Comparison of ENCODE assay signal across 37 cellular contexts in the genomic region with DNA sequence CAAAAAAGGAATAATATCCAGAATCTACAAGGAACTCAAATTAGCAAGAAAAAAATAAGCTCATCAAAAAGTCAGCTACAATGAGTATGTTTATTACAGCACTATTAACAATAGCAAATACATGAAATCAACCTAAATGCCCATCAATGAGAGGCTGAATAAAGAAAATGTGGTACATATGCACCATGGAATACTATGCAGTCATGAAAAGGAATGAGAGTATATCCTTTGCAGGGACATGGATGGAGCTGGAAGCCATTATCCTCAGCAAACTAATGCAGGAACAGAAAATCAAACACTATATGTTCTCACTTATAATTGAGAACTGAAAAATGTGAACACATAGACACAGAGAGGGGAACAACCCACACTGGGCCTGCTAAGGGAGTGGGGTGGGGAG.
"Had no signal": no experiment of that assay in that cellular context is flagged by ENCODE, and none has a peak within 500 bp of the region (broad histone marks: within the 10 kb centered on the region; RNA-seq: fewer than 3 reads in every experiment).

No MANE protein-coding gene starts in this region.

- H3K27ac ChIP-seq: adrenal gland, cardiac muscle cell, VCaP had no signal

- H3K9me3 Mint-ChIP-seq: activated CD8-positive, alpha-beta T cell treated with anti-CD3 and anti-CD28 coated beads for 36 hours; activated T-helper 1 cell treated with anti-CD3 and anti-CD28 coated beads, Interleukin-12 subunit alpha, Interleukin-12 subunit beta, Interleukin-2, Interleukin-4 antibody, amounts not matched to agents 30 ng/mL and 10 ng/mL and 1 ng/mL, durations not matched to agents 14 hours and 24 hours and 36 hours had no signal

- H3K9me3 ChIP-seq: adrenal gland had no signal

- FAIRE-seq: bronchial epithelial cell, TTC549 had no signal

- H3K4me1 Mint-ChIP-seq: activated B cell treated with CpG ODN at 0.5 μM for 24 hours; activated CD4-positive, alpha-beta T cell treated with anti-CD3 and anti-CD28 coated beads, Interleukin-2, amount 10 ng/mL, durations not matched to agents 24 days and 14 days; activated naive CD8-positive, alpha-beta T cell treated with anti-CD3 and anti-CD28 coated beads for 36 hours; activated T-helper 17 cell treated with anti-CD3 and anti-CD28 coated beads, Interleukin-2, amount 50 U/mL, for 72 hours; brain; central memory CD8-positive, alpha-beta T cell had no signal

- H3K36me3 ChIP-seq: adrenal gland, cardiac muscle cell had no signal

- H3K4me3 Mint-ChIP-seq: activated B cell treated with CpG ODN at 0.5 μM for 24 hours; activated CD4-positive, alpha-beta memory T cell treated with anti-CD3 and anti-CD28 coated beads for 36 hours; activated CD4-positive, alpha-beta T cell treated with anti-CD3 and anti-CD28 coated beads, Interleukin-2, amount 10 ng/mL, durations not matched to agents 24 days and 14 days; activated CD8-positive, alpha-beta T cell treated with anti-CD3 and anti-CD28 coated beads for 36 hours; activated naive CD4-positive, alpha-beta T cell treated with anti-CD3 and anti-CD28 coated beads for 36 hours; activated naive CD8-positive, alpha-beta T cell treated with anti-CD3 and anti-CD28 coated beads for 36 hours; activated T-cell treated with anti-CD3 and anti-CD28 coated beads, Interleukin-2, amount 50 U/mL, for 4 hours; activated T-cell treated with anti-CD3 and anti-CD28 coated beads, Interleukin-2, amount 50 U/mL, for 72 hours; activated T-helper 1 cell treated with anti-CD3 and anti-CD28 coated beads, Interleukin-12 subunit alpha, Interleukin-12 subunit beta, Interleukin-2, Interleukin-4 antibody, amounts not matched to agents 30 ng/mL and 10 ng/mL and 1 ng/mL, durations not matched to agents 14 hours and 24 hours and 36 hours; activated T-helper 17 cell treated with anti-CD3 and anti-CD28 coated beads, Interleukin-2, amount 50 U/mL, for 72 hours; brain; central memory CD8-positive, alpha-beta T cell; T-helper 1 cell treated with Interleukin-12 subunit alpha and Interleukin-12 subunit beta and Interleukin-4 antibody, amounts not matched to agents 30 μg/mL and 1 μg/mL, for 36 hours; T-helper 2 cell treated with Interferon-gamma antibody and Interleukin-4, amounts not matched to agents 5 μg/mL and 100 μg/mL, for 36 hours had no signal

- H3K27ac Mint-ChIP-seq: activated B cell treated with CpG ODN at 0.5 μM for 24 hours; activated CD4-positive, alpha-beta memory T cell treated with anti-CD3 and anti-CD28 coated beads for 36 hours; activated CD4-positive, alpha-beta T cell treated with anti-CD3 and anti-CD28 coated beads, Interleukin-2, amount 10 ng/mL, durations not matched to agents 24 days and 14 days; activated CD8-positive, alpha-beta T cell treated with anti-CD3 and anti-CD28 coated beads for 36 hours; activated naive CD4-positive, alpha-beta T cell treated with anti-CD3 and anti-CD28 coated beads for 36 hours; activated naive CD4-positive, alpha-beta T cell treated with anti-CD3 and anti-CD28 coated beads, Interleukin-2, amount 50 U/mL, for 72 hours; activated naive CD8-positive, alpha-beta T cell treated with anti-CD3 and anti-CD28 coated beads for 36 hours; activated T-cell treated with anti-CD3 and anti-CD28 coated beads, Interleukin-2, amount 50 U/mL, for 72 hours; activated T-helper 1 cell treated with anti-CD3 and anti-CD28 coated beads, Interleukin-12 subunit alpha, Interleukin-12 subunit beta, Interleukin-2, Interleukin-4 antibody, amounts not matched to agents 30 ng/mL and 10 ng/mL and 1 ng/mL, durations not matched to agents 14 hours and 24 hours and 36 hours; activated T-helper 17 cell treated with anti-CD3 and anti-CD28 coated beads, Interleukin-2, amount 50 U/mL, for 72 hours; brain; T-helper 1 cell treated with Interleukin-12 subunit alpha and Interleukin-12 subunit beta and Interleukin-4 antibody, amounts not matched to agents 30 μg/mL and 1 μg/mL, for 36 hours; T-helper 2 cell treated with Interferon-gamma antibody and Interleukin-4, amounts not matched to agents 5 μg/mL and 100 μg/mL, for 36 hours had no signal

- H3K4me1 ChIP-seq: adrenal gland had no signal

- H3K27me3 Mint-ChIP-seq: activated B cell treated with CpG ODN at 0.5 μM for 24 hours; activated CD4-positive, alpha-beta memory T cell treated with anti-CD3 and anti-CD28 coated beads for 36 hours; activated CD4-positive, alpha-beta T cell treated with anti-CD3 and anti-CD28 coated beads, Interleukin-2, amount 10 ng/mL, durations not matched to agents 24 days and 14 days; activated CD8-positive, alpha-beta T cell treated with anti-CD3 and anti-CD28 coated beads for 36 hours; activated naive CD8-positive, alpha-beta T cell treated with anti-CD3 and anti-CD28 coated beads for 36 hours; activated T-helper 17 cell treated with anti-CD3 and anti-CD28 coated beads, Interleukin-2, amount 50 U/mL, for 72 hours; central memory CD8-positive, alpha-beta T cell had no signal

- H3K36me3 Mint-ChIP-seq: activated CD4-positive, alpha-beta memory T cell treated with anti-CD3 and anti-CD28 coated beads for 36 hours; activated naive CD4-positive, alpha-beta T cell treated with anti-CD3 and anti-CD28 coated beads, Interleukin-2, amount 50 U/mL, for 72 hours; activated naive CD8-positive, alpha-beta T cell treated with anti-CD3 and anti-CD28 coated beads for 36 hours; brain had no signal

- H3K4me3 ChIP-seq: adrenal gland, cardiac muscle cell had no signal

- H3K27me3 ChIP-seq: cardiac muscle cell had no signal

- DNase-seq: activated B cell treated with CpG ODN at 0.5 μM for 24 hours; activated CD4-positive, alpha-beta memory T cell treated with anti-CD3 and anti-CD28 coated beads for 36 hours; activated CD4-positive, alpha-beta T cell treated with anti-CD3 and anti-CD28 coated beads for 4 hours; activated CD4-positive, alpha-beta T cell treated with anti-CD3 and anti-CD28 coated beads, Interleukin-2, amount 10 ng/mL, durations not matched to agents 24 days and 14 days; activated CD4-positive, alpha-beta T cell treated with anti-CD3 and anti-CD28 coated beads, Interleukin-2, amount 50 U/mL, for 1 hour; activated CD4-positive, alpha-beta T cell treated with anti-CD3 and anti-CD28 coated beads, Interleukin-2, amount 50 U/mL, for 4 hours; activated CD4-positive, CD25-positive, alpha-beta regulatory T cell treated with anti-CD3 and anti-CD28 coated beads, Interleukin-2, amount 50 U/mL, for 72 hours; activated CD8-positive, alpha-beta memory T cell treated with anti-CD3 and anti-CD28 coated beads, Interleukin-2, amount 50 U/mL, for 4 hours; activated CD8-positive, alpha-beta T cell treated with anti-CD3 and anti-CD28 coated beads for 36 hours; activated effector memory CD4-positive, alpha-beta T cell treated with anti-CD3 and anti-CD28 coated beads, Interleukin-2, amount 50 U/mL, for 16 hours; activated gamma-delta T cell treated with Interleukin-2 at 50 U/mL for 16 hours; activated naive CD4-positive, alpha-beta T cell; activated naive CD4-positive, alpha-beta T cell treated with anti-CD3 and anti-CD28 coated beads for 36 hours; activated naive CD4-positive, alpha-beta T cell treated with anti-CD3 and anti-CD28 coated beads, Interleukin-2, amount 50 U/mL, for 16 hours; activated naive CD8-positive, alpha-beta T cell treated with anti-CD3 and anti-CD28 coated beads for 36 hours; activated T-cell treated with anti-CD3 and anti-CD28 coated beads for 4 hours; activated T-cell treated with anti-CD3 and anti-CD28 coated beads, Interleukin-2, amount 50 U/mL, for 1 hour; activated T-cell treated with anti-CD3 and anti-CD28 coated beads, Interleukin-2, amount 50 U/mL, for 4 hours; activated T-cell treated with anti-CD3 and anti-CD28 coated beads, Interleukin-2, amount 50 U/mL, for 72 hours; adrenal gland; amniotic stem cell; aorta; caudate nucleus; cerebellar nuclear complex; T-helper 2 cell; T-helper 9 cell had no signal
